In genomic region chr10:66943590-66943989, GRCh38 we compare ENCODE assay signal across 10 cellular contexts. TPM values are rescaled to one million over a fixed set of nuclear protein-coding genes. Genes with fewer than 3 reads are reported as not detected.
"Had no signal": no experiment of that assay in that cellular context is flagged by ENCODE, and none has a peak within 500 bp of the region (broad histone marks: within the 10 kb centered on the region; RNA-seq: fewer than 3 reads in every experiment).

No MANE protein-coding gene starts in this region.

- DNase-seq: GM23248, GOT3, H7, H9, HCEC 1CT, HFFc6 had no signal

- H3K4me2 ChIP-seq: GM23338 had no signal

- H3K4me3 ChIP-seq: GM23248, GM23338, HAP-1 had no signal

- H3K9ac ChIP-seq: GM23248 had no signal

- H3K9me3 ChIP-seq: HAP-1 had no signal

- H3K36me3 ChIP-seq: HAP-1 had no signal

- ATAC-seq: GM23338, HCT116 had no signal

- H3K27ac ChIP-seq: GM23248 had no signal

- H2AFZ ChIP-seq: GM23248, GM23338 had no signal

RNA-seq across cellular contexts. Expression of gene LRRTM3, which starts 17.8 kb away (rescaled TPM):
- total RNA-seq: GM23248, H4, HFFc6 had no signal
